Comparison of ENCODE assay signal across 1 cellular context in genomic region chr3:53773330-53773583, GRCh38.
TF ChIP-seq lines count a peak whose summit lies in the region.

No MANE protein-coding gene starts in this region.

TF ChIP-seq in H1, 55 proteins besides CTCF, POLR2A, EP300 and RAD21:
- TF ChIP-seq EGR1 (IDR thresholded peaks at IDR 0.05; ENCODE audit: borderline replicate concordance, low read depth, low read length) (no peak), ZNF274 (IDR thresholded peaks at IDR 0.05; ENCODE audit: borderline replicate concordance, extremely low read depth, low read length) (no peak), TBP (IDR thresholded peaks at IDR 0.05; ENCODE audit: low read depth, low read length) (no peak), SUZ12 (IDR thresholded peaks at IDR 0.05; ENCODE audit: low read length) (no peak), RXRA (IDR thresholded peaks at IDR 0.05; ENCODE audit: insufficient read depth, low read depth, low read length) (no peak)
- TF ChIP-seq, protein P1, sequence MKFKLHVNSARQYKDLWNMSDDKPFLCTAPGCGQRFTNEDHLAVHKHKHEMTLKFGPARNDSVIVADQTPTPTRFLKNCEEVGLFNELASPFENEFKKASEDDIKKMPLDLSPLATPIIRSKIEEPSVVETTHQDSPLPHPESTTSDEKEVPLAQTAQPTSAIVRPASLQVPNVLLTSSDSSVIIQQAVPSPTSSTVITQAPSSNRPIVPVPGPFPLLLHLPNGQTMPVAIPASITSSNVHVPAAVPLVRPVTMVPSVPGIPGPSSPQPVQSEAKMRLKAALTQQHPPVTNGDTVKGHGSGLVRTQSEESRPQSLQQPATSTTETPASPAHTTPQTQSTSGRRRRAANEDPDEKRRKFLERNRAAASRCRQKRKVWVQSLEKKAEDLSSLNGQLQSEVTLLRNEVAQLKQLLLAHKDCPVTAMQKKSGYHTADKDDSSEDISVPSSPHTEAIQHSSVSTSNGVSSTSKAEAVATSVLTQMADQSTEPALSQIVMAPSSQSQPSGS (IDR thresholded peaks at IDR 0.05; ENCODE audit: low read length) = no peak
